ENCODE assay signal across 22 cellular contexts in genomic region chr2:230312638-230313037, GRCh38. TPM values are rescaled to one million over a fixed set of nuclear protein-coding genes. Genes with fewer than 3 reads are reported as not detected.
A peak's percentile ranks its signal among the peaks of the same experiment; 100 is the strongest.
DNase-seq lines count a peak whose midpoint lies in the region; ATAC-seq and TF ChIP-seq lines count a peak whose summit lies in the region.
"Had no signal": no experiment of that assay in that cellular context is flagged by ENCODE, and none has a peak within 500 bp of the region (broad histone marks: within the 10 kb centered on the region; RNA-seq: fewer than 3 reads in every experiment).

No MANE protein-coding gene starts in this region.

- peaks cover 21 to 60% (median 33%) of the 10 kb centered on the region in 5 donors for H3K36me3 Mint-ChIP-seq in naive thymus-derived CD4-positive, alpha-beta T cell
- H3K36me3 Mint-ChIP-seq: WTC11 had no signal

- ATAC-seq in SK-N-SH treated with all-trans-retinoic acid at 6 μM for 48 hours = peak; percentile 51; the same call in 2 of the 3 replicates
- peak; percentile 73 for ATAC-seq in foreskin keratinocyte
- ATAC-seq in naive thymus-derived CD4-positive, alpha-beta T cell = no peak
- ATAC-seq in HG03135 (IDR thresholded peaks at IDR 0.05; ENCODE audit: unreplicated experiment) = no peak
- ATAC-seq in HG02678 (IDR thresholded peaks at IDR 0.05; ENCODE audit: unreplicated experiment) = no peak
- ATAC-seq: activated T-cell treated with anti-CD3 and anti-CD28 coated beads, Interleukin-2, amount 50 U/mL, for 72 hours; stimulated activated naive CD8-positive, alpha-beta T cell treated with anti-CD3 and anti-CD28 coated beads, Interleukin-15, amount 100 ng/mL, for 72 hours; WTC11 had no signal

- no peak overlapping the region for H3K27ac ChIP-seq in foreskin keratinocyte
- no peak overlapping the region for H3K27ac ChIP-seq in naive thymus-derived CD4-positive, alpha-beta T cell (ENCODE audit: low read depth, low read length)
- H3K27ac ChIP-seq: KMS-11, prostate gland had no signal

- no peaks in the 10 kb centered on the region for H3K27me3 Mint-ChIP-seq in naive thymus-derived CD4-positive, alpha-beta T cell
- H3K27me3 Mint-ChIP-seq: stimulated activated naive CD8-positive, alpha-beta T cell treated with anti-CD3 and anti-CD28 coated beads, Interleukin-15, amount 100 ng/mL, for 72 hours had no signal

- peaks cover 0 to 8% (median 0%) of the 10 kb centered on the region in 11 donors for H3K9me3 Mint-ChIP-seq in naive thymus-derived CD4-positive, alpha-beta T cell
- H3K9me3 Mint-ChIP-seq: activated T-cell treated with anti-CD3 and anti-CD28 coated beads, Interleukin-2, amount 50 U/mL, for 72 hours; T-helper 1 cell treated with Interleukin-12 subunit alpha and Interleukin-12 subunit beta and Interleukin-4 antibody, amounts not matched to agents 30 μg/mL and 1 μg/mL, for 36 hours; WTC11 had no signal

- H3K27ac Mint-ChIP-seq in naive thymus-derived CD4-positive, alpha-beta T cell = peak overlapping the region in 2 of 9 donors; percentile 38 to 90
- H3K27ac Mint-ChIP-seq: activated T-cell treated with anti-CD3 and anti-CD28 coated beads, Interleukin-2, amount 50 U/mL, for 72 hours; CD14-positive monocyte; stimulated activated naive CD8-positive, alpha-beta T cell treated with anti-CD3 and anti-CD28 coated beads, Interleukin-15, amount 100 ng/mL, for 72 hours; WTC11 had no signal

- intact Hi-C loops in naive thymus-derived CD4-positive, alpha-beta T cell (cut with micrococcal nuclease) = no loop called here

- peaks cover 0 to 27% (median 5%) of the 10 kb centered on the region in 3 experiments for H3K36me3 ChIP-seq in naive thymus-derived CD4-positive, alpha-beta T cell (ENCODE audit: control insufficient read depth in 2 of 3, insufficient read depth in 3 of 3, low read length in 3 of 3)
- no peaks in the 10 kb centered on the region for H3K36me3 ChIP-seq in BE2C
- H3K36me3 ChIP-seq: prostate gland had no signal

- H3K4me1 Mint-ChIP-seq in naive thymus-derived CD4-positive, alpha-beta T cell = peaks cover 11 to 61% (median 44%) of the 10 kb centered on the region in 7 donors

- no peak overlapping the region for H3K4me3 Mint-ChIP-seq in naive thymus-derived CD4-positive, alpha-beta T cell
- H3K4me3 Mint-ChIP-seq: activated T-cell treated with anti-CD3 and anti-CD28 coated beads, Interleukin-2, amount 50 U/mL, for 72 hours; stimulated activated naive CD8-positive, alpha-beta T cell treated with anti-CD3 and anti-CD28 coated beads, Interleukin-15, amount 100 ng/mL, for 72 hours; T-helper 1 cell treated with Interleukin-12 subunit alpha and Interleukin-12 subunit beta and Interleukin-4 antibody, amounts not matched to agents 30 μg/mL and 1 μg/mL, for 36 hours; WTC11 had no signal

- CTCF ChIA-PET in naive thymus-derived CD4-positive, alpha-beta T cell (lab: Charles Lee) = no interaction called here

- no peak overlapping the region for H3K4me3 ChIP-seq in naive thymus-derived CD4-positive, alpha-beta T cell (ENCODE audit: low read length)
- H3K4me3 ChIP-seq in BE2C (ENCODE audit: low read depth, low read length) = no peak overlapping the region
- H3K4me3 ChIP-seq: prostate gland had no signal

- TF ChIP-seq CTCF in foreskin keratinocyte (conservative IDR thresholded peaks at IDR 0.05) = no peak
- TF ChIP-seq CTCF in BE2C (IDR thresholded peaks at IDR 0.05; ENCODE audit: low read depth, low read length) = no peak

- H3K27me3 ChIP-seq in foreskin keratinocyte = no peaks in the 10 kb centered on the region
- no peaks in the 10 kb centered on the region for H3K27me3 ChIP-seq in naive thymus-derived CD4-positive, alpha-beta T cell (ENCODE audit: control insufficient read depth in 2 of 2, insufficient read depth in 2 of 2, low read length in 2 of 2)
- no peaks in the 10 kb centered on the region for H3K27me3 ChIP-seq in BE2C

- DNase-seq in HCEC 1CT (peak; percentile 76), foreskin keratinocyte (peak; percentile 23 to 70), BE2C (no peak)
- no peak for DNase-seq in naive thymus-derived CD4-positive, alpha-beta T cell
- DNase-seq: activated naive CD4-positive, alpha-beta T cell treated with anti-CD3 and anti-CD28 coated beads, Interleukin-2, amount 50 U/mL, for 16 hours; activated T-cell treated with anti-CD3 and anti-CD28 coated beads, Interleukin-2, amount 50 U/mL, for 72 hours; DMS153; hypothalamus; kidney; NCI-H1092 treated with DMSO at 0.1 percent for 48 hours; SIG-M5; stimulated activated naive CD8-positive, alpha-beta T cell treated with anti-CD3 and anti-CD28 coated beads, Interleukin-15, amount 100 ng/mL, for 72 hours; trophoblast cell had no signal

- peaks cover 3% of the 10 kb centered on the region for H3K4me1 ChIP-seq in foreskin keratinocyte
- H3K4me1 ChIP-seq in naive thymus-derived CD4-positive, alpha-beta T cell (ENCODE audit: control insufficient read depth in 2 of 2, insufficient read depth in 2 of 2, low read length in 2 of 2) = peaks cover 9 to 18% of the 10 kb centered on the region in 2 donors
- no peaks in the 10 kb centered on the region for H3K4me1 ChIP-seq in BE2C
- H3K4me1 ChIP-seq: prostate gland had no signal

- H3K9me3 ChIP-seq in naive thymus-derived CD4-positive, alpha-beta T cell (ENCODE audit: control insufficient read depth in 2 of 3, low read length in 3 of 3) = no peaks in the 10 kb centered on the region
- no peaks in the 10 kb centered on the region for H3K9me3 ChIP-seq in BE2C
- H3K9me3 ChIP-seq: prostate gland had no signal

- POLR2A ChIA-PET in naive thymus-derived CD4-positive, alpha-beta T cell (lab: Charles Lee) = no interaction called here

TF ChIP-seq in SK-N-SH treated with all-trans-retinoic acid at 6 μM for 48 hours, 23 proteins besides CTCF, POLR2A, EP300 and RAD21:
- TF ChIP-seq ZFP30 (CRISPR knock-in tag; IDR thresholded peaks at IDR 0.05) (no peak), ARNTL (CRISPR knock-in tag; IDR thresholded peaks at IDR 0.05; ENCODE audit: borderline replicate concordance, low read depth) (no peak), TCF4 (CRISPR knock-in tag; IDR thresholded peaks at IDR 0.05; ENCODE audit: borderline replicate concordance) (no peak), OSR1 (CRISPR knock-in tag; IDR thresholded peaks at IDR 0.05) (no peak)

RNA-seq across cellular contexts. Expression of gene SP140L, which starts 14.4 kb away (rescaled TPM):
- 10.7 and 11.7 TPM in 2 replicates for total RNA-seq in foreskin keratinocyte
- 8.1 and 8.3 TPM in 2 replicates for polyA plus RNA-seq in foreskin keratinocyte
- 100 to 1,000 TPM in 2 of 5 experiments, 10 to 100 TPM in 3; 62.8 to 121 (median 89.5) TPM for total RNA-seq in naive thymus-derived CD4-positive, alpha-beta T cell
- polyA plus RNA-seq in naive thymus-derived CD4-positive, alpha-beta T cell = 10 to 100 TPM; 34.1 to 42.4 TPM
- 1.5 TPM for polyA plus RNA-seq in BE2C (2012; ENCODE audit: insufficient read depth, insufficient read length, low read depth)
- polyA plus RNA-seq: neural cell had no signal

Comparison
In these comparisons a context has a peak if more than half of its experiments do, and no peak if none do; other contexts are left out.
1. DNase-seq: peak in HCEC 1CT (single experiment) and foreskin keratinocyte (2 of 2); none in naive thymus-derived CD4-positive, alpha-beta T cell (0 of 9) and BE2C (single experiment).
2. ATAC-seq: peak in SK-N-SH treated with all-trans-retinoic acid at 6 μM for 48 hours (single experiment) and foreskin keratinocyte (single experiment); none in naive thymus-derived CD4-positive, alpha-beta T cell (single experiment), HG03135 (single experiment) and HG02678 (single experiment).